In the genomic region with DNA sequence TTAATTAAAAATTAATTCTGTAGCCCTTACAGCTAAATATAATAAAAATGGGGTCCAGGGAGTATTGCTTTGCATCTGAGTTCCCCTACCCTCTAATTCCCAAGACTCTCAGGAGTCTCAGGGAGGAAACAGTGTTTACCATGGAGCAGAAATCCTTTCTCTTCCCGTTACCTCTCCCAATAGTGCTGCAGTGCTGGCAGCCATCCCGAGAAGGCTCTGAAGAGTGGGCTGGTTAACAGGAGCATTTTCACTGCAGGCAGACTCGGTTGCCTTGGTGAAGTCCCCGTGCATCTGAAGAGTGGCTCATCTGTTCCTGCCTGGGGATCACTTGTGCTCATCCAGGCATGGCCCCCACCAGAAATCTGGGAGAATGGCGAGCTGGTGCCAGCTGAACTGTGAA, we compare ENCODE assay signal across 22 cellular contexts. TPM values are rescaled to one million over a fixed set of nuclear protein-coding genes. Genes with fewer than 3 reads are reported as not detected.
DNase-seq lines count a peak whose midpoint lies in the region; ATAC-seq, FAIRE-seq and TF ChIP-seq lines count a peak whose summit lies in the region.
"Had no signal": no experiment of that assay in that cellular context is flagged by ENCODE, and none has a peak within 500 bp of the region (broad histone marks: within the 10 kb centered on the region; RNA-seq: fewer than 3 reads in every experiment).

No MANE protein-coding gene starts in this region.

- H3K27ac ChIP-seq in GM23338 (ENCODE audit: low read depth) (no peak overlapping the region), MM.1S (ENCODE audit: low read length) (no peak overlapping the region), neural progenitor cell (no peak overlapping the region)
- H3K27ac ChIP-seq: KMS-11, stomach had no signal

- H3K27me3 Mint-ChIP-seq in GM23338 (ENCODE audit: insufficient read depth, low read depth, poor library complexity) (peaks cover 2% of the 10 kb centered on the region), neural progenitor cell (ENCODE audit: insufficient read depth, low read depth) (peaks cover 3% of the 10 kb centered on the region), Calu3 (ENCODE audit: unreplicated experiment) (no peaks in the 10 kb centered on the region)
- H3K27me3 Mint-ChIP-seq: type B pancreatic cell had no signal

- H3K9me3 Mint-ChIP-seq in GM23338 (peaks cover 6% of the 10 kb centered on the region; the same call in 2 of the 3 replicates), neural progenitor cell (peaks cover 2% of the 10 kb centered on the region), Calu3 (ENCODE audit: low read depth, unreplicated experiment) (no peaks in the 10 kb centered on the region)
- H3K9me3 Mint-ChIP-seq: activated CD8-positive, alpha-beta T cell treated with anti-CD3 and anti-CD28 coated beads for 36 hours; central memory CD8-positive, alpha-beta T cell; natural killer cell treated with Interleukin-12 subunit alpha and Interleukin-12 subunit beta and Interleukin-15 and Interleukin-18, amount 100 ng/mL, for 72 hours; type B pancreatic cell had no signal

- H3K9me2 ChIP-seq in GM23338 (ENCODE audit: insufficient read depth) (0 out of 2 replicates have a peak, but pooled peaks cover 6% of the 10 kb centered on the region), MM.1S (replicated peaks; ENCODE audit: insufficient read depth, low read length) (no peaks in the 10 kb centered on the region)

- no peak overlapping the region for H3K4me3 ChIP-seq in GM23338
- no peak overlapping the region for H3K4me3 ChIP-seq in MM.1S (ENCODE audit: low read length)
- no peak overlapping the region for H3K4me3 ChIP-seq in neural progenitor cell
- H3K4me3 ChIP-seq: stomach had no signal

- CTCF ChIA-PET in Calu3 (lab: Charles Lee), result no interaction called here

- intact Hi-C loops in Calu3 (cut with micrococcal nuclease; ENCODE audit: unreplicated experiment), result no loop called here

- H3K4me3 Mint-ChIP-seq in GM23338 (no peak overlapping the region), neural progenitor cell (no peak overlapping the region), Calu3 (ENCODE audit: low read depth, unreplicated experiment) (no peak overlapping the region)
- H3K4me3 Mint-ChIP-seq: activated CD8-positive, alpha-beta T cell treated with anti-CD3 and anti-CD28 coated beads for 36 hours; CD4-positive, alpha-beta memory T cell; central memory CD8-positive, alpha-beta T cell; natural killer cell treated with Interleukin-12 subunit alpha and Interleukin-12 subunit beta and Interleukin-15 and Interleukin-18, amount 100 ng/mL, for 72 hours; type B pancreatic cell had no signal

- H3K27ac Mint-ChIP-seq in GM23338 (no peak overlapping the region), neural progenitor cell (no peak overlapping the region), Calu3 (ENCODE audit: unreplicated experiment) (no peak overlapping the region)
- H3K27ac Mint-ChIP-seq: activated CD8-positive, alpha-beta T cell treated with anti-CD3 and anti-CD28 coated beads for 36 hours; natural killer cell treated with Interleukin-12 subunit alpha and Interleukin-12 subunit beta and Interleukin-15 and Interleukin-18, amount 100 ng/mL, for 72 hours; progenitor cell of endocrine pancreas; type B pancreatic cell had no signal

- no peak for FAIRE-seq in H54 (lab: Jason Lieb, UNC)

- ATAC-seq in GM23338, result no peak
- ATAC-seq: activated CD8-positive, alpha-beta T cell treated with anti-CD3 and anti-CD28 coated beads for 36 hours; natural killer cell treated with Interleukin-12 subunit alpha and Interleukin-12 subunit beta and Interleukin-15 and Interleukin-18, amount 100 ng/mL, for 72 hours had no signal

- DNase-seq in Ammon's horn (ENCODE audit: low spot score), result peak; percentile 86
- DNase-seq in GM23338 (ENCODE audit: low spot score), result no peak
- peak; percentile 88 for DNase-seq in NCI-H446 treated with DMSO at 0.1 percent for 48 hours (lab: John Stamatoyannopoulos, UW)
- DNase-seq in inferior parietal cortex (ENCODE audit: extremely low spot score), result peak; percentile 67
- DNase-seq in MM.1S, result no peak
- no peak for DNase-seq in H54 (ENCODE audit: insufficient read length, low spot score)
- DNase-seq in neural progenitor cell (ENCODE audit: low spot score), result no peak
- DNase-seq in Calu3, result no peak
- DNase-seq: activated CD8-positive, alpha-beta T cell treated with anti-CD3 and anti-CD28 coated beads for 36 hours; CD4-positive, alpha-beta memory T cell; effector CD4-positive, alpha-beta T cell; foreskin melanocyte; H7; mesenchymal stem cell; NCI-H510A; stimulated activated CD4-positive, alpha-beta T cell treated with anti-CD3 and anti-CD28 coated beads, Interleukin-4, amount 100 ng/mL, for 24 hours; stomach had no signal

- H3K36me3 Mint-ChIP-seq in GM23338 (ENCODE audit: low read depth) (0 out of 3 replicates have a peak, but pooled peaks cover 3% of the 10 kb centered on the region), neural progenitor cell (no peaks in the 10 kb centered on the region), Calu3 (ENCODE audit: insufficient read depth, unreplicated experiment) (no peaks in the 10 kb centered on the region)
- H3K36me3 Mint-ChIP-seq: CD4-positive, alpha-beta memory T cell; natural killer cell treated with Interleukin-12 subunit alpha and Interleukin-12 subunit beta and Interleukin-15 and Interleukin-18, amount 100 ng/mL, for 72 hours; type B pancreatic cell had no signal

- H3K4me2 ChIP-seq in GM23338 (no peak overlapping the region), MM.1S (ENCODE audit: low read depth, low read length) (no peak overlapping the region), neural progenitor cell (no peak overlapping the region)
- H3K4me2 ChIP-seq: KMS-11 had no signal

- TF ChIP-seq CTCF in GM23338 (conservative IDR thresholded peaks at IDR 0.05; ENCODE audit: low read depth in 2 of 2) (no peak), MM.1S (IDR thresholded peaks at IDR 0.05; ENCODE audit: low read length) (no peak), neural progenitor cell (IDR thresholded peaks at IDR 0.05) (no peak), Calu3 (IDR thresholded peaks at IDR 0.05; ENCODE audit: unreplicated experiment) (no peak)

- H4K20me1 ChIP-seq in GM23338 (replicated peaks; ENCODE audit: insufficient read depth) (no peaks in the 10 kb centered on the region), MM.1S (ENCODE audit: insufficient read depth, low read length) (no peaks in the 10 kb centered on the region), neural progenitor cell (ENCODE audit: low read depth) (no peaks in the 10 kb centered on the region)

- H2AFZ ChIP-seq in GM23338, result 0 out of 2 replicates have a peak overlapping the region, but pooled peaks have one; percentile 32
- H2AFZ ChIP-seq in MM.1S (ENCODE audit: low read length), result no peak overlapping the region
- H2AFZ ChIP-seq in neural progenitor cell (replicated peaks), result no peak overlapping the region

- H3F3A ChIP-seq in GM23338 (replicated peaks; ENCODE audit: low read depth) (no peaks in the 10 kb centered on the region; the same call in 1 of the 2 replicates), MM.1S (ENCODE audit: insufficient read depth, low read length) (no peaks in the 10 kb centered on the region), neural progenitor cell (ENCODE audit: low read depth) (no peaks in the 10 kb centered on the region)

- H3K36me3 ChIP-seq in GM23338 (ENCODE audit: insufficient read depth) (no peaks in the 10 kb centered on the region), MM.1S (replicated peaks; ENCODE audit: insufficient read depth, low read length) (no peaks in the 10 kb centered on the region), neural progenitor cell (no peaks in the 10 kb centered on the region)
- H3K36me3 ChIP-seq: stomach had no signal

- no peak for TF ChIP-seq POLR2A in H54 (IDR thresholded peaks at IDR 0.05; ENCODE audit: low read depth, low read length)

- H3K27me3 ChIP-seq in GM23338 (ENCODE audit: insufficient read depth), result no peaks in the 10 kb centered on the region
- no peaks in the 10 kb centered on the region for H3K27me3 ChIP-seq in MM.1S (replicated peaks; ENCODE audit: insufficient read depth, low read length)
- H3K27me3 ChIP-seq in neural progenitor cell, result no peaks in the 10 kb centered on the region
- H3K27me3 ChIP-seq: stomach had no signal

- BruUV-seq in Calu3 (replicated peaks; lab: Mats Ljungman, UMichigan), result no TSS peak

- peaks cover 6% of the 10 kb centered on the region for H3K4me1 Mint-ChIP-seq in GM23338
- H3K4me1 Mint-ChIP-seq in neural progenitor cell, result peaks cover 17% of the 10 kb centered on the region
- peaks cover 11% of the 10 kb centered on the region for H3K4me1 Mint-ChIP-seq in Calu3 (ENCODE audit: low read depth, unreplicated experiment)

- no peaks in the 10 kb centered on the region for H3K9me3 ChIP-seq in MM.1S (replicated peaks; ENCODE audit: insufficient read depth, low read length)
- no peaks in the 10 kb centered on the region for H3K9me3 ChIP-seq in neural progenitor cell (ENCODE audit: low read depth)
- H3K9me3 ChIP-seq: stomach had no signal

- no peak overlapping the region for H3K9ac ChIP-seq in MM.1S (ENCODE audit: low read length)
- H3K9ac ChIP-seq in neural progenitor cell, result no peak overlapping the region
- H3K9ac ChIP-seq: KMS-11 had no signal

- H3K79me2 ChIP-seq in GM23338 (replicated peaks; ENCODE audit: insufficient read depth) (no peaks in the 10 kb centered on the region), MM.1S (ENCODE audit: low read length) (no peaks in the 10 kb centered on the region), neural progenitor cell (ENCODE audit: low read depth) (no peaks in the 10 kb centered on the region)

- H3K4me1 ChIP-seq in GM23338 (ENCODE audit: insufficient read depth) (0 out of 2 replicates have a peak, but pooled peaks cover 13% of the 10 kb centered on the region), MM.1S (ENCODE audit: low read length) (no peaks in the 10 kb centered on the region), neural progenitor cell (peaks cover 7% of the 10 kb centered on the region)

TF ChIP-seq in GM23338, 12 proteins besides CTCF, POLR2A, EP300 and RAD21 (continues in another document):
- no peak for TF ChIP-seq CREB1 (CRISPR knock-in tag; IDR thresholded peaks at IDR 0.05; ENCODE audit: low read depth)
- no peak for TF ChIP-seq ZNF331 (CRISPR knock-in tag; IDR thresholded peaks at IDR 0.05; ENCODE audit: low read depth)
- TF ChIP-seq EZH2 (IDR thresholded peaks at IDR 0.05; ENCODE audit: low read depth, unreplicated experiment), result no peak
- no peak for TF ChIP-seq ZNF114 (CRISPR knock-in tag; IDR thresholded peaks at IDR 0.05)
- TF ChIP-seq, protein P1, sequence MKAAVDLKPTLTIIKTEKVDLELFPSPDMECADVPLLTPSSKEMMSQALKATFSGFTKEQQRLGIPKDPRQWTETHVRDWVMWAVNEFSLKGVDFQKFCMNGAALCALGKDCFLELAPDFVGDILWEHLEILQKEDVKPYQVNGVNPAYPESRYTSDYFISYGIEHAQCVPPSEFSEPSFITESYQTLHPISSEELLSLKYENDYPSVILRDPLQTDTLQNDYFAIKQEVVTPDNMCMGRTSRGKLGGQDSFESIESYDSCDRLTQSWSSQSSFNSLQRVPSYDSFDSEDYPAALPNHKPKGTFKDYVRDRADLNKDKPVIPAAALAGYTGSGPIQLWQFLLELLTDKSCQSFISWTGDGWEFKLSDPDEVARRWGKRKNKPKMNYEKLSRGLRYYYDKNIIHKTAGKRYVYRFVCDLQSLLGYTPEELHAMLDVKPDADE (IDR thresholded peaks at IDR 0.05), result no peak

RNA-seq across cellular contexts. Expression of a gene that starts 41.8 kb away (rescaled TPM):
- 12.3 and 17.4 TPM in 2 replicates for total RNA-seq in GM23338 (2014; rRNA removed; shearing (Covaris generic))
- polyA plus RNA-seq in GM23338 (2016; fragmentation: Nextera tagmentation; extraction: Ambion mirVana), result 9.7 and 10.3 TPM in 2 replicates
- total RNA-seq in neural progenitor cell (ENCODE audit: low replicate concordance) (11.8 and 19.2 TPM in 2 replicates), Calu3 (2022) (0.50 and 2.1 TPM in 2 replicates)
- total RNA-seq: CD4-positive, alpha-beta memory T cell; natural killer cell treated with Interleukin-12 subunit alpha and Interleukin-12 subunit beta and Interleukin-15 and Interleukin-18, amount 100 ng/mL, for 72 hours had no signal
- polyA plus RNA-seq: CD4-positive, alpha-beta memory T cell had no signal

Comparison
In these comparisons a context has a peak if more than half of its experiments do, and no peak if none do; other contexts are left out.
1. DNase-seq: peak in Ammon's horn (single experiment), NCI-H446 treated with DMSO at 0.1 percent for 48 hours (single experiment) and inferior parietal cortex (single experiment); none in GM23338 (single experiment), MM.1S (single experiment), H54 (single experiment), neural progenitor cell (single experiment) and Calu3 (single experiment).